16 cellular contexts compared by ENCODE assay signal in the genomic region with DNA sequence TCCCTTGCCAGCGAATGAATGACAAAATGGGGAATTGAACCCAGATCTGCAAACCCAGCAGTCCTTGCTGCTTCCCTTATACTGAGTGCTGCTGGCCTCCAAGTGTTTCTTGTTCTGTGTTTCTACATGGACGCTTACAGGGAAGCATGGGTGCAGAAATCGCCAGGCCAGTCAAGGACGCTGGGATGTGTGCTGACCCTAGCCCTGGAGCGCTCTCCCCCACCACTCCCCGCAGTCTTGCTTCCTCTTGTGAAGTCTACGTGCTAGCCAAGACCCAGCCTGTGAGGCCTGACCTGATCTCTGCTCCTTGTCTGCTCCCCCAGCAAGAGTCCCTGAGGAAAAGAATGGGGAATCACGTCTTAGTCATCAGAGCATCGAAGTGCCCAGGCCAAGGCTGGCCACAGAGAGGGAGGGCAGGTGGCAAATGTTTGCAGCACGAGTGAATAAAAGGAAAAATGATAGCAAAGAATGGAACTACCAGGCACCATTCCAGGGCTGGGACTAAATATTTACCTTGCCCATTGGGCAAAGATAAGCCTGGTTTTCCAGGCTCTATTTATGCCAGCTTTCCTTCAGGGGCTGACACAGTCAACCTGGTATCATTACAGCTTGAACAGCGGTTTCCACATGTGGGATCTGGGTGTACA. TPM values are rescaled to one million over a fixed set of nuclear protein-coding genes. Genes with fewer than 3 reads are reported as not detected.
A peak's percentile ranks its signal among the peaks of the same experiment; 100 is the strongest.
DNase-seq lines count a peak whose midpoint lies in the region; ATAC-seq and TF ChIP-seq lines count a peak whose summit lies in the region.
"Had no signal": no experiment of that assay in that cellular context is flagged by ENCODE, and none has a peak within 500 bp of the region (broad histone marks: within the 10 kb centered on the region; RNA-seq: fewer than 3 reads in every experiment).

No MANE protein-coding gene starts in this region.

- no peaks in the 10 kb centered on the region for H3K36me3 ChIP-seq in adrenal gland (replicated peaks in 1 of 2)
- H3K36me3 ChIP-seq: ascending aorta, esophagus muscularis mucosa, WERI-Rb-1 had no signal

- DNase-seq in CD1c-positive myeloid dendritic cell (ENCODE audit: extremely low spot score) (peak; percentile 31), LHCN-M2 (ENCODE audit: low read depth) (peak; percentile 56), adrenal gland (peak in 4 of 7 donors; percentile 32 to 60 (median 51)), mucosa of gallbladder (ENCODE audit: low spot score) (peak; percentile 87), midbrain (lab: John Stamatoyannopoulos, UW) (no peak), NCI-H510A treated with DMSO at 0.1 percent for 48 hours (lab: John Stamatoyannopoulos, UW) (no peak), lower leg skin (ENCODE audit: low spot score in 2 of 2) (no peak)
- DNase-seq: activated CD8-positive, alpha-beta memory T cell treated with anti-CD3 and anti-CD28 coated beads for 24 hours; activated effector memory CD4-positive, alpha-beta T cell treated with anti-CD3 and anti-CD28 coated beads, Interleukin-2, amount 50 U/mL, for 16 hours; NCI-H2171 treated with DMSO at 0.1 percent for 48 hours; occipital lobe; WERI-Rb-1 had no signal

- H3K4me1 ChIP-seq in adrenal gland (replicated peaks in 1 of 2) = peaks cover 0 to 15% of the 10 kb centered on the region in 2 donors
- H3K4me1 ChIP-seq: ascending aorta had no signal

- H3K27me3 ChIP-seq in adrenal gland = no peaks in the 10 kb centered on the region
- H3K27me3 ChIP-seq: ascending aorta had no signal

- intact Hi-C loops in adrenal gland (cut with DNase I) = no loop called here
- intact Hi-C loops in lower leg skin (cut with DNase I; ENCODE audit: low total_unique reads) = no loop called here

- H3K4me3 ChIP-seq in adrenal gland = no peak overlapping the region
- H3K4me3 ChIP-seq in lower leg skin (ENCODE audit: low read depth, poor library complexity, severe bottlenecking) = no peak overlapping the region
- H3K4me3 ChIP-seq: ascending aorta, esophagus muscularis mucosa had no signal

- no peak for ATAC-seq in HG03280 (IDR thresholded peaks at IDR 0.05; ENCODE audit: unreplicated experiment)

- no peak overlapping the region for H3K27ac ChIP-seq in adrenal gland
- H3K27ac ChIP-seq: ascending aorta, esophagus muscularis mucosa, WERI-Rb-1 had no signal

- TF ChIP-seq POLR2A in adrenal gland (IDR thresholded peaks at IDR 0.05) (no peak), lower leg skin (IDR thresholded peaks at IDR 0.05) (no peak)

- WGBS in adrenal gland, 4 donors = 49 to 70% (median 58%) methylated on average over 9 to 11 of the region's 11 CpGs
- 63 to 72% methylated on average over 11 of the region's 11 CpGs for WGBS in lower leg skin, 2 donors

- no peaks in the 10 kb centered on the region for H3K9me3 ChIP-seq in adrenal gland (replicated peaks in 1 of 3)
- H3K9me3 ChIP-seq: ascending aorta, esophagus muscularis mucosa had no signal

- TF ChIP-seq CTCF in adrenal gland (IDR thresholded peaks at IDR 0.05) (no peak), lower leg skin (IDR thresholded peaks at IDR 0.05) (no peak)

RNA-seq across cellular contexts. Expression of gene CA4, which starts 17.4 kb away (rescaled TPM):
- total RNA-seq in LHCN-M2 (2014; rRNA removed) (not detected in 2 replicates), adrenal gland (1 to 10 TPM in 4 of 8 donors, under 1 TPM in 4; 0.55 to 2.8 (median 1.0) TPM), mucosa of gallbladder (328 TPM), lower leg skin (1 to 10 TPM; 1.5 to 3.5 (median 2.0) TPM)
- not detected for polyA plus RNA-seq in LHCN-M2 (2012)
- polyA plus RNA-seq in adrenal gland = 10 to 100 TPM in 1 of 3 donors, 1 to 10 TPM in 1, under 1 TPM in 1; 0.42 to 15.3 (median 2.9) TPM
- total RNA-seq: Daoy had no signal

Comparison
In these comparisons a context has a peak if more than half of its experiments do, and no peak if none do; other contexts are left out.
1. DNase-seq: peak in CD1c-positive myeloid dendritic cell (single experiment), LHCN-M2 (single experiment), adrenal gland (4 of 7) and mucosa of gallbladder (single experiment); none in midbrain (single experiment), NCI-H510A treated with DMSO at 0.1 percent for 48 hours (single experiment) and lower leg skin (0 of 2).
2. RNA of gene CA4, which starts 17.4 kb away (total RNA-seq): 328 TPM in mucosa of gallbladder (single experiment); 1.5 to 3.5 TPM in lower leg skin, 0.55 to 2.8 TPM in adrenal gland and not detected in LHCN-M2; every median in the first group is over 10 times any median in the second.